ENCODE assay signal across 2 cellular contexts in genomic region chr5:177959315-177959714, GRCh38.
A peak's percentile ranks its signal among the peaks of the same experiment; 100 is the strongest.
TF ChIP-seq lines count a peak whose summit lies in the region.

No MANE protein-coding gene starts in this region.

TF ChIP-seq in H1, 55 proteins besides CTCF, POLR2A, EP300 and RAD21:
- TF ChIP-seq TCF12 (IDR thresholded peaks at IDR 0.05; ENCODE audit: low read depth, low read length) (no peak), SIRT6 (IDR thresholded peaks at IDR 0.05; ENCODE audit: low read length) (no peak), TEAD4 (IDR thresholded peaks at IDR 0.05; ENCODE audit: low read depth, low read length) (0 out of 2 replicates have a peak, but pooled peaks have one; percentile 60), ATF3 (IDR thresholded peaks at IDR 0.05; ENCODE audit: insufficient read depth, low read depth, low read length) (no peak)

TF ChIP-seq in GM12891, 5 proteins besides CTCF, POLR2A, EP300 and RAD21:
- TF ChIP-seq TAF1 (IDR thresholded peaks at IDR 0.05; ENCODE audit: low read depth, low read length) (no peak), PAX5 (IDR thresholded peaks at IDR 0.05; ENCODE audit: insufficient read depth, low read length, severe bottlenecking) (no peak), SPI1 (IDR thresholded peaks at IDR 0.05; ENCODE audit: low read depth, low read length) (no peak), POLR2AphosphoS5 (IDR thresholded peaks at IDR 0.05; ENCODE audit: low read depth, low read length) (no peak), POU2F2 (IDR thresholded peaks at IDR 0.05; ENCODE audit: low read depth, low read length) (no peak)
TF ChIP-seq in GM12891: peak in this region for 0.
